ENCODE assay signal across 8 cellular contexts in genomic region chr5:139273322-139273571, GRCh38. TPM values are rescaled to one million over a fixed set of nuclear protein-coding genes. Genes with fewer than 3 reads are reported as not detected.
DNase-seq lines count a peak whose midpoint lies in the region; ATAC-seq and TF ChIP-seq lines count a peak whose summit lies in the region.

No MANE protein-coding gene starts in this region.

- peak overlapping the region; percentile 98 for H2AFZ ChIP-seq in IMR-90 (replicated peaks; ENCODE audit: low read length, poor library complexity)

- H3K27ac Mint-ChIP-seq in Caco-2 (ENCODE audit: unreplicated experiment): peak overlapping the region; percentile 91
- H3K27ac Mint-ChIP-seq in central memory CD8-positive, alpha-beta T cell (ENCODE audit: low read depth): peak overlapping the region; percentile 16

- H2BK20ac ChIP-seq in IMR-90 (ENCODE audit: low read depth, low read length): peak overlapping the region; percentile 53

- peak overlapping the region; percentile 98 for H2AK9ac ChIP-seq in IMR-90 (replicated peaks; ENCODE audit: low read depth, low read length, poor library complexity)

- H3K4me3 Mint-ChIP-seq in Caco-2 (ENCODE audit: unreplicated experiment): peak overlapping the region; percentile 87
- peak overlapping the region; percentile 83 for H3K4me3 Mint-ChIP-seq in central memory CD8-positive, alpha-beta T cell

- H3K9me3 Mint-ChIP-seq in Caco-2 (ENCODE audit: unreplicated experiment): no peaks in the 10 kb centered on the region
- no peaks in the 10 kb centered on the region for H3K9me3 Mint-ChIP-seq in central memory CD8-positive, alpha-beta T cell

- H3K9me1 ChIP-seq in IMR-90 (ENCODE audit: insufficient read depth, low read length): peaks cover 20% of the 10 kb centered on the region

- peak; percentile 24 for ATAC-seq in IMR-90 (ENCODE audit: low read depth)
- ATAC-seq in central memory CD8-positive, alpha-beta T cell (replicated peaks; ENCODE audit: extremely low read depth, poor library complexity, severe bottlenecking): peak; percentile 24
- no peak for ATAC-seq in HG03159 (IDR thresholded peaks at IDR 0.05; ENCODE audit: unreplicated experiment)
- no peak for ATAC-seq in GM18907 (IDR thresholded peaks at IDR 0.05; ENCODE audit: unreplicated experiment)
- ATAC-seq in GM19328 (IDR thresholded peaks at IDR 0.05; ENCODE audit: unreplicated experiment): no peak

- H2AK5ac ChIP-seq in IMR-90 (ENCODE audit: low read depth, low read length): peak overlapping the region; percentile 61; the same call in 1 of the 2 replicates

- intact Hi-C loops in Caco-2 (cut with micrococcal nuclease; ENCODE audit: unreplicated experiment) (no loop called here), IMR-90 (cut with micrococcal nuclease) (no loop called here)

- H2BK15ac ChIP-seq in IMR-90 (ENCODE audit: low read depth, low read length): peak overlapping the region; percentile 91; the same call in 2 of the 3 replicates

- H3K56ac ChIP-seq in IMR-90 (ENCODE audit: extremely low read depth, insufficient read depth, low read length): 0 out of 2 replicates have a peak overlapping the region, but pooled peaks have one; percentile 87

- peak overlapping the region; percentile 85 for H3K4ac ChIP-seq in IMR-90 (ENCODE audit: low read depth, low read length)

- peak overlapping the region; percentile 14; the same call in 1 of the 2 replicates for H4K91ac ChIP-seq in IMR-90 (ENCODE audit: insufficient read depth, low read depth, low read length)

- TF ChIP-seq POLR2A in IMR-90 (IDR thresholded peaks at IDR 0.05; ENCODE audit: low read depth, low read length): no peak

- H3K4me3 ChIP-seq in Caco-2 (ENCODE audit: low read depth, low read length) (peak overlapping the region; percentile 51), IMR-90 (ENCODE audit: insufficient read depth, low read depth, low read length) (peak overlapping the region; percentile 53; the same call in 1 of the 2 replicates), mucosa of rectum (ENCODE audit: low read length in 2 of 2) (peak overlapping the region; percentile 63 to 88)

- 15% methylated on average over 3 of the region's 3 CpGs; no CpG with 5 or more reads in 1 of the 2 experiments for WGBS in IMR-90 (ENCODE audit: extremely low coverage in 2 of 2, insufficient read length in 1 of 2), 2 experiments

- H3K27me3 ChIP-seq in Caco-2 (replicated peaks; ENCODE audit: control insufficient read depth, insufficient read depth, low read length) (no peaks in the 10 kb centered on the region), IMR-90 (ENCODE audit: control insufficient read depth, insufficient read depth, low read length) (no peaks in the 10 kb centered on the region), mucosa of rectum (ENCODE audit: control insufficient read depth in 2 of 2, insufficient read depth in 2 of 2, low read length in 2 of 2) (no peaks in the 10 kb centered on the region)

- no peak for TF ChIP-seq CTCF in Caco-2 (IDR thresholded peaks at IDR 0.05; ENCODE audit: insufficient read depth in 1 of 2, low read depth in 1 of 2, low read length in 1 of 2, severe bottlenecking in 1 of 2, unreplicated experiment in 1 of 2)
- TF ChIP-seq CTCF in IMR-90 (conservative IDR thresholded peaks at IDR 0.05; ENCODE audit: low read depth, low read length): no peak

- H2BK120ac ChIP-seq in IMR-90 (ENCODE audit: low read depth, low read length): peak overlapping the region; percentile 50

- peak overlapping the region; percentile 62 for H3K27ac ChIP-seq in IMR-90 (ENCODE audit: insufficient read depth, low read length)
- peak overlapping the region; percentile 65 to 79 for H3K27ac ChIP-seq in mucosa of rectum (ENCODE audit: low read depth in 2 of 2, low read length in 2 of 2)

- H4K8ac ChIP-seq in IMR-90 (ENCODE audit: low read depth in 2 of 2, low read length in 2 of 2): peak overlapping the region; percentile 84 to 95; a peak in 3 of 4 replicates

- peaks cover 22% of the 10 kb centered on the region for H3K4me1 Mint-ChIP-seq in Caco-2 (ENCODE audit: low read depth, unreplicated experiment)
- H3K4me1 Mint-ChIP-seq in central memory CD8-positive, alpha-beta T cell: peaks cover 47% of the 10 kb centered on the region

- POLR2A ChIA-PET in Caco-2 (lab: Charles Lee): interaction anchor here (1.0 kb wide), 1 partner anchor 69 kb away, joined by 3 read pairs; no protein-coding TSS in a partner anchor
- POLR2A ChIA-PET in IMR-90 (lab: Charles Lee; ENCODE audit: unreplicated experiment): interaction anchor here (0.5 kb wide), 1 partner anchor 1069 kb away, joined by 5 read pairs; no protein-coding TSS in a partner anchor

- H3K4me1 ChIP-seq in Caco-2 (peaks cover 36% of the 10 kb centered on the region), IMR-90 (ENCODE audit: control insufficient read depth, insufficient read depth, low read length) (peaks cover 25% of the 10 kb centered on the region), mucosa of rectum (ENCODE audit: control insufficient read depth in 2 of 2, insufficient read depth in 2 of 2, low read length in 2 of 2) (peaks cover 40 to 46% of the 10 kb centered on the region in 2 donors)

- peak overlapping the region; percentile 89 for H3K4me2 ChIP-seq in IMR-90 (ENCODE audit: low read depth, low read length)

- no peaks in the 10 kb centered on the region for H4K20me1 ChIP-seq in IMR-90 (ENCODE audit: insufficient read depth, low read length)

- BruUV-seq in Caco-2 (replicated peaks; lab: Mats Ljungman, UMichigan) (TSS peak; percentile 44), IMR-90 (replicated peaks; lab: Mats Ljungman, UMichigan) (no TSS peak)

- peak overlapping the region; percentile 29 for H3K9ac ChIP-seq in IMR-90 (ENCODE audit: low read depth, low read length)
- peak overlapping the region; percentile 71 to 82 for H3K9ac ChIP-seq in mucosa of rectum (ENCODE audit: low read depth in 1 of 2, low read length in 2 of 2)

- peak overlapping the region; percentile 75; the same call in 1 of the 2 replicates for H3K14ac ChIP-seq in IMR-90 (replicated peaks; ENCODE audit: low read depth, low read length)

- H3K36me3 ChIP-seq in Caco-2 (ENCODE audit: control insufficient read depth, insufficient read depth, low read length) (peaks cover 2% of the 10 kb centered on the region), IMR-90 (ENCODE audit: control insufficient read depth, insufficient read depth, low read length) (peaks cover 7% of the 10 kb centered on the region), mucosa of rectum (ENCODE audit: control insufficient read depth in 2 of 2, insufficient read depth in 2 of 2, low read length in 2 of 2) (peaks cover 0 to 5% of the 10 kb centered on the region in 2 donors)

- dilution Hi-C loops in IMR-90 (cut with HindIII; ENCODE audit: low sequenced_read_pairs, unreplicated experiment): no loop called here

- no peaks in the 10 kb centered on the region for H3K27me3 Mint-ChIP-seq in Caco-2 (ENCODE audit: insufficient read depth, unreplicated experiment)
- H3K27me3 Mint-ChIP-seq in central memory CD8-positive, alpha-beta T cell: no peaks in the 10 kb centered on the region

- TF ChIP-seq RAD21 in IMR-90 (IDR thresholded peaks at IDR 0.05; ENCODE audit: low read length): no peak

- H3K18ac ChIP-seq in IMR-90 (ENCODE audit: low read depth, low read length): peak overlapping the region; percentile 2

- CTCF ChIA-PET in Caco-2 (lab: Charles Lee): interaction anchor here (0.7 kb wide), 1 partner anchor 301 kb away, joined by 3 read pairs; no protein-coding TSS in a partner anchor
- CTCF ChIA-PET in IMR-90 (lab: Yijun Ruan, JAX): interaction anchor here (0.7 kb wide), 1 partner anchor 636 kb away, joined by 7 read pairs; no protein-coding TSS in a partner anchor

- in situ Hi-C loops in IMR-90 (cut with MboI; ENCODE audit: low sequenced_read_pairs): no loop called here

- DNase-seq in Caco-2 (no peak), IMR-90 (no peak), putamen (ENCODE audit: low spot score) (no peak)
- no peak for DNase-seq in central memory CD8-positive, alpha-beta T cell (ENCODE audit: low spot score in 2 of 2)

- H4K5ac ChIP-seq in IMR-90 (ENCODE audit: low read depth, low read length): 0 out of 2 replicates have a peak overlapping the region, but pooled peaks have one; percentile 10

- H3K23ac ChIP-seq in IMR-90 (ENCODE audit: low read depth, low read length): peak overlapping the region; percentile 85

- peaks cover 47% of the 10 kb centered on the region for H3K36me3 Mint-ChIP-seq in Caco-2 (ENCODE audit: insufficient read depth, unreplicated experiment)
- peaks cover 16% of the 10 kb centered on the region for H3K36me3 Mint-ChIP-seq in central memory CD8-positive, alpha-beta T cell (ENCODE audit: insufficient read depth)

- H3K79me1 ChIP-seq in IMR-90 (ENCODE audit: low read depth in 1 of 2, low read length in 2 of 2): peaks cover 15 to 58% of the 10 kb centered on the region in 2 experiments

- H2BK5ac ChIP-seq in IMR-90 (ENCODE audit: low read depth, low read length, poor library complexity, severe bottlenecking): peak overlapping the region; percentile 52

- H3K9me3 ChIP-seq in Caco-2: no peaks in the 10 kb centered on the region
- no peaks in the 10 kb centered on the region for H3K9me3 ChIP-seq in IMR-90 (ENCODE audit: control insufficient read depth, insufficient read depth, low read length)
- H3K9me3 ChIP-seq in mucosa of rectum (ENCODE audit: control insufficient read depth in 2 of 2, low read length in 2 of 2): no peaks in the 10 kb centered on the region

TF ChIP-seq in IMR-90, 13 proteins besides CTCF, POLR2A, EP300 and RAD21 (continues in another document):
- no peak for TF ChIP-seq SMC3 (IDR thresholded peaks at IDR 0.05; ENCODE audit: low read depth, low read length)
- TF ChIP-seq RFX5 (IDR thresholded peaks at IDR 0.05; ENCODE audit: low read depth, low read length): no peak
- no peak for TF ChIP-seq USF2 (IDR thresholded peaks at IDR 0.05; ENCODE audit: low read depth, low read length)
- TF ChIP-seq FOS (IDR thresholded peaks at IDR 0.05; ENCODE audit: low read depth, low read length): no peak
- no peak for TF ChIP-seq CHD1 (IDR thresholded peaks at IDR 0.05; ENCODE audit: low read depth, low read length)
- no peak for TF ChIP-seq RCOR1 (IDR thresholded peaks at IDR 0.05; ENCODE audit: insufficient replicate concordance, low read length)
- no peak for TF ChIP-seq BHLHE40 (IDR thresholded peaks at IDR 0.05; ENCODE audit: low read depth, low read length)
- TF ChIP-seq MAZ (IDR thresholded peaks at IDR 0.05; ENCODE audit: borderline replicate concordance, low read depth, low read length): no peak
- no peak for TF ChIP-seq NFE2L2 (IDR thresholded peaks at IDR 0.05; ENCODE audit: low read depth, low read length)

RNA-seq across cellular contexts. Expression of gene MATR3, which starts 20.3 kb away (rescaled TPM):
- total RNA-seq in Caco-2 (2022) (194 and 200 TPM in 2 replicates), IMR-90 (2012; rRNA removed) (207 and 367 TPM in 2 replicates)
- 60.0 and 81.4 TPM in 2 replicates for polyA plus RNA-seq in IMR-90 (2012; rRNA removed)
- polyA plus RNA-seq in IMR-90 (2012; cell fraction: cytosol; rRNA removed): 16.0 and 25.6 TPM in 2 replicates
- 18.4 and 79.4 TPM in 2 replicates for polyA plus RNA-seq in IMR-90 (2012; cell fraction: nucleus; rRNA removed; ENCODE audit: low replicate concordance)

Comparison
In these comparisons a context has a peak if more than half of its experiments do, and no peak if none do; other contexts are left out.
1. ATAC-seq: peak in IMR-90 (single experiment) and central memory CD8-positive, alpha-beta T cell (single experiment); none in HG03159 (single experiment), GM18907 (single experiment) and GM19328 (single experiment).
2. Peak in every context shown above with its lines, with median percentiles within 50 percentile points of each other: H3K4me3 ChIP-seq.